Comparison of ENCODE assay signal across 8 cellular contexts in the genomic region with DNA sequence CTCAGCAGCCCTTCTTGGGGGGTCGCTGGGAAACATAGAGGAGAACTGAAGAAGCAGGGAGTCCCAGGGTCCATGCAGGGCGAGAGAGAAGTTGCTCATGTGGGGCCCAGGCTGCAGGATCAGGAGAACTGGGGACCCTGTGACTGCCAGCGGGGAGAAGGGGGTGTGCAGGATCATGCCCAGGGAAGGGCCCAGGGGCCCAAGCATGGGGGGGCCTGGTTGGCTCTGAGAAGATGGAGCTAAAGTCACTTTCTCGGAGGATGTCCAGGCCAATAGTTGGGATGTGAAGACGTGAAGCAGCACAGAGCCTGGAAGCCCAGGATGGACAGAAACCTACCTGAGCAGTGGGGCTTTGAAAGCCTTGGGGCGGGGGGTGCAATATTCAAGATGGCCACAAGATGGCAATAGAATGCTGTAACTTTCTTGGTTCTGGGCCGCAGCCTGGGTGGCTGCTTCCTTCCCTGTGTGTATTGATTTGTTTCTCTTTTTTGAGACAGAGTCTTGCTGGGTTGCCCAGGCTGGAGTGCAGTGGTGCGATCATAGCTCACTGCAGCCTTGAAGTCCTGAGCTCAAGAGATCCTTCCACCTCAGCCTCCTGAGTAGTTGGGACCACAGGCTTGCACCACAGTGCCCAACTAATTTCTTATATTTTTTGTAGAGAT. TPM values are rescaled to one million over a fixed set of nuclear protein-coding genes. Genes with fewer than 3 reads are reported as not detected.
DNase-seq lines count a peak whose midpoint lies in the region; ATAC-seq and TF ChIP-seq lines count a peak whose summit lies in the region.

No MANE protein-coding gene starts in this region.

- no peak overlapping the region for H3K27ac Mint-ChIP-seq in activated CD4-positive, alpha-beta T cell treated with anti-CD3 and anti-CD28 coated beads for 36 hours
- no peak overlapping the region for H3K27ac Mint-ChIP-seq in chondrocyte (ENCODE audit: unreplicated experiment)

- H3K36me3 ChIP-seq in BJ (ENCODE audit: control insufficient read depth, insufficient read depth, low read length) (no peaks in the 10 kb centered on the region), H7 (replicated peaks; ENCODE audit: control insufficient read depth, insufficient read depth, low read length) (no peaks in the 10 kb centered on the region)

- H3K36me3 Mint-ChIP-seq in activated CD4-positive, alpha-beta T cell treated with anti-CD3 and anti-CD28 coated beads for 36 hours (ENCODE audit: low read depth): no peaks in the 10 kb centered on the region
- no peaks in the 10 kb centered on the region for H3K36me3 Mint-ChIP-seq in chondrocyte (ENCODE audit: low read depth)

- peak; percentile 93 for ATAC-seq in activated CD4-positive, alpha-beta T cell treated with anti-CD3 and anti-CD28 coated beads for 36 hours
- ATAC-seq in left lobe of liver (peak; percentile 94), HG02870 (IDR thresholded peaks at IDR 0.05; ENCODE audit: unreplicated experiment) (no peak)

- DNase-seq in BJ (ENCODE audit: low read depth) (no peak), H7 (peak; percentile 91), NCI-H446 (lab: John Stamatoyannopoulos, UW) (peak; percentile 16 to 74), chondrocyte (ENCODE audit: low spot score) (no peak), left lobe of liver (ENCODE audit: low spot score) (peak; percentile 73)
- peak; percentile 83 for DNase-seq in activated CD4-positive, alpha-beta T cell treated with anti-CD3 and anti-CD28 coated beads for 36 hours
- peak; percentile 58 to 67 for DNase-seq in stimulated activated CD4-positive, alpha-beta T cell treated with anti-CD3 and anti-CD28 coated beads, Interleukin-4, amount 100 ng/mL, for 48 hours (ENCODE audit: low read depth in 2 of 2)

- no peak overlapping the region for H3K4me3 ChIP-seq in BJ (ENCODE audit: low read depth, low read length)
- no peak overlapping the region for H3K4me3 ChIP-seq in H7 (ENCODE audit: insufficient read depth, low read depth, low read length)

- no peak overlapping the region for H3K4me3 Mint-ChIP-seq in activated CD4-positive, alpha-beta T cell treated with anti-CD3 and anti-CD28 coated beads for 36 hours
- no peak overlapping the region for H3K4me3 Mint-ChIP-seq in chondrocyte (ENCODE audit: unreplicated experiment)

- intact Hi-C loops in activated CD4-positive, alpha-beta T cell treated with anti-CD3 and anti-CD28 coated beads for 36 hours (cut with DNase I, micrococcal nuclease): loop anchor here (1.0 to 5.0 kb wide), 6 partner anchors 42 to 285 kb away; no protein-coding TSS in a partner anchor

- H3K9me3 Mint-ChIP-seq in activated CD4-positive, alpha-beta T cell treated with anti-CD3 and anti-CD28 coated beads for 36 hours (ENCODE audit: low read depth): no peaks in the 10 kb centered on the region
- H3K9me3 Mint-ChIP-seq in chondrocyte (ENCODE audit: low read depth): no peaks in the 10 kb centered on the region

- TF ChIP-seq CTCF in BJ (IDR thresholded peaks at IDR 0.05; ENCODE audit: insufficient read depth, low read depth, low read length) (peak; percentile 84), chondrocyte (IDR thresholded peaks at IDR 0.05) (peak; percentile 93)

- H3K27me3 Mint-ChIP-seq in activated CD4-positive, alpha-beta T cell treated with anti-CD3 and anti-CD28 coated beads for 36 hours: no peaks in the 10 kb centered on the region
- no peaks in the 10 kb centered on the region for H3K27me3 Mint-ChIP-seq in chondrocyte (ENCODE audit: low read depth)

- CTCF ChIA-PET in BJ (lab: Yijun Ruan, JAX): interaction anchor here (0.5 to 6.4 kb wide), 19 partner anchors 8 to 585 kb away, joined by 3 to 43 read pairs (median 6); a partner anchor contains a TSS
- CTCF ChIA-PET in activated CD4-positive, alpha-beta T cell treated with anti-CD3 and anti-CD28 coated beads for 36 hours (lab: Charles Lee): interaction anchor here (0.7 to 2.2 kb wide), 7 partner anchors 10 to 284 kb away, joined by 3 to 12 read pairs (median 3); no protein-coding TSS in a partner anchor

- H3K27me3 ChIP-seq in BJ (ENCODE audit: control insufficient read depth, insufficient read depth, low read length): no peaks in the 10 kb centered on the region
- H3K27me3 ChIP-seq in H7 (ENCODE audit: control insufficient read depth, insufficient read depth, low read length): no peaks in the 10 kb centered on the region

- no peaks in the 10 kb centered on the region for H3K4me1 Mint-ChIP-seq in activated CD4-positive, alpha-beta T cell treated with anti-CD3 and anti-CD28 coated beads for 36 hours
- H3K4me1 Mint-ChIP-seq in chondrocyte (ENCODE audit: low read depth): peaks cover 18% of the 10 kb centered on the region

- POLR2A ChIA-PET in BJ (lab: Charles Lee): interaction anchor here (0.6 kb wide), 1 partner anchor 286 kb away, joined by 14 read pairs; no protein-coding TSS in a partner anchor
- POLR2A ChIA-PET in activated CD4-positive, alpha-beta T cell treated with anti-CD3 and anti-CD28 coated beads for 36 hours (lab: Charles Lee): no interaction called here

RNA-seq across cellular contexts. Expression of a gene that starts 3.4 kb away (rescaled TPM):
- not detected in 2 replicates for polyA plus RNA-seq in BJ (2011; rRNA removed)
- polyA minus RNA-seq in BJ (2011; rRNA and poly(A)+ RNA removed): not detected in 2 replicates
- not detected in 2 replicates for total RNA-seq in H7 (2014; rRNA removed; shearing (Covaris generic))
- not detected for total RNA-seq in activated CD4-positive, alpha-beta T cell treated with anti-CD3 and anti-CD28 coated beads for 36 hours
- total RNA-seq in chondrocyte (not detected in 3 replicates), left lobe of liver (not detected)

Comparison
In these comparisons a context has a peak if more than half of its experiments do, and no peak if none do; other contexts are left out.
1. DNase-seq: peak in H7 (single experiment), NCI-H446 (2 of 2), activated CD4-positive, alpha-beta T cell treated with anti-CD3 and anti-CD28 coated beads for 36 hours (single experiment), left lobe of liver (single experiment) and stimulated activated CD4-positive, alpha-beta T cell treated with anti-CD3 and anti-CD28 coated beads, Interleukin-4, amount 100 ng/mL, for 48 hours (2 of 2); none in BJ (single experiment) and chondrocyte (single experiment).